ENCODE assay signal across 24 cellular contexts in the genomic region with DNA sequence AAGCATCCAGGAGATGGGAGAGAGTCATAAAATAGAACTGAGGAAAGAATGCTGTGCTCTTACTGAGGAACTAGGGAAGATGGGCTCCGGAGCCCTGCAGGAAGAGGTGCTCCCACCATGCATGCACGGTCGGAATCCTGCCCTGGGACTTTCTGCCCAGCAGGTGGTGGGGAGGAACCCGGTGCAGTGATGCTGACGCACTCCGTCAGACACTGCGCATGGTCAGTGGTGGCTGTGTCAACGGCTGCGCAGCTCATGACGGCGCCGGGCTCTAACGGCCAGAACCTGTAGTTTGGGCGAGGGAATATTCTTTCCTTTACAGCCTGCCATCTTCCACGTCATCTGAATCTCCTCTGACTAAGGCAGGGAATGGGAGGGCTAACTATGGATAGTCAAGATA.
"Had no signal": no experiment of that assay in that cellular context is flagged by ENCODE, and none has a peak within 500 bp of the region (broad histone marks: within the 10 kb centered on the region; RNA-seq: fewer than 3 reads in every experiment).

No MANE protein-coding gene starts in this region.

- H3K27me3 ChIP-seq: adrenal gland, foreskin keratinocyte, gastrocnemius medialis had no signal

- ATAC-seq: activated naive CD8-positive, alpha-beta T cell treated with anti-CD3 and anti-CD28 coated beads, Interleukin-2, amount 50 U/mL, for 24 hours; activated T-cell treated with anti-CD3 and anti-CD28 coated beads, Interleukin-2, amount 50 U/mL, for 4 hours; body of pancreas; effector memory CD8-positive, alpha-beta T cell; foreskin keratinocyte; gastrocnemius medialis had no signal

- H3K4me3 ChIP-seq: adrenal gland, body of pancreas, esophagus muscularis mucosa, gastrocnemius medialis had no signal

- H3K4me1 ChIP-seq: adrenal gland, body of pancreas, foreskin keratinocyte, gastrocnemius medialis had no signal

- H3K9me3 ChIP-seq: adrenal gland, body of pancreas, esophagus muscularis mucosa, gastrocnemius medialis had no signal

- DNase-seq: activated CD4-positive, alpha-beta memory T cell treated with anti-CD3 and anti-CD28 coated beads, Interleukin-2, amount 10 ng/mL, durations not matched to agents 7 days and 5 days; activated CD4-positive, alpha-beta T cell treated with anti-CD3 and anti-CD28 coated beads for 1 hour; activated CD4-positive, alpha-beta T cell treated with anti-CD3 and anti-CD28 coated beads for 4 hours; activated CD4-positive, alpha-beta T cell treated with anti-CD3 and anti-CD28 coated beads, Interleukin-2, amount 10 ng/mL, durations not matched to agents 7 days and 5 days; activated CD4-positive, alpha-beta T cell treated with anti-CD3 and anti-CD28 coated beads, Interleukin-2, amount 50 U/mL, for 4 hours; activated CD8-positive, alpha-beta memory T cell treated with anti-CD3 and anti-CD28 coated beads, Interleukin-2, amount 50 U/mL, for 48 hours; activated effector memory CD4-positive, alpha-beta T cell treated with anti-CD3 and anti-CD28 coated beads, Interleukin-2, amount 50 U/mL, for 16 hours; activated naive CD4-positive, alpha-beta T cell treated with anti-CD3 and anti-CD28 coated beads for 36 hours; activated naive CD8-positive, alpha-beta T cell treated with anti-CD3 and anti-CD28 coated beads for 36 hours; activated naive CD8-positive, alpha-beta T cell treated with anti-CD3 and anti-CD28 coated beads, Interleukin-2, amount 50 U/mL, for 24 hours; activated T-cell treated with anti-CD3 and anti-CD28 coated beads, Interleukin-2, amount 50 U/mL, for 4 hours; adrenal gland; amygdala; body of pancreas; caudate nucleus; cortex of kidney; dermis blood vessel endothelial cell; effector CD4-positive, alpha-beta T cell; effector memory CD8-positive, alpha-beta T cell; erythroblast; foreskin keratinocyte; gastrocnemius medialis; T-helper 2 cell had no signal

- H3K27ac ChIP-seq: adrenal gland, body of pancreas, esophagus muscularis mucosa, foreskin keratinocyte, gastrocnemius medialis had no signal

- H3K36me3 ChIP-seq: adrenal gland, esophagus muscularis mucosa, gastrocnemius medialis had no signal
